Comparison of ENCODE assay signal across 10 cellular contexts in genomic region chr1:243269461-243269801, GRCh38. TPM values are rescaled to one million over a fixed set of nuclear protein-coding genes. Genes with fewer than 3 reads are reported as not detected.
DNase-seq lines count a peak whose midpoint lies in the region; FAIRE-seq and TF ChIP-seq lines count a peak whose summit lies in the region.
"Had no signal": no experiment of that assay in that cellular context is flagged by ENCODE, and none has a peak within 500 bp of the region (broad histone marks: within the 10 kb centered on the region; RNA-seq: fewer than 3 reads in every experiment).

No MANE protein-coding gene starts in this region.

- no peaks in the 10 kb centered on the region for H3K36me3 Mint-ChIP-seq in H9 (ENCODE audit: insufficient read depth in 1 of 3, low read depth in 3 of 3)

- intact Hi-C loops in left ventricle myocardium inferior (cut with micrococcal nuclease), result no loop called here

- peak overlapping the region; percentile 1; the same call in 1 of the 2 replicates for H3K9ac ChIP-seq in ES-I3 (ENCODE audit: low read depth, low read length)
- H3K9ac ChIP-seq in H9 (ENCODE audit: extremely low read depth, insufficient read length, low read length), result no peak overlapping the region

- H3K27ac Mint-ChIP-seq in H9, result no peak overlapping the region
- H3K27ac Mint-ChIP-seq: activated T-helper 17 cell treated with anti-CD3 and anti-CD28 coated beads, Interleukin-2, amount 50 U/mL, for 72 hours had no signal

- H3K4me3 Mint-ChIP-seq in H9, result no peak overlapping the region
- H3K4me3 Mint-ChIP-seq: activated T-helper 17 cell treated with anti-CD3 and anti-CD28 coated beads, Interleukin-2, amount 50 U/mL, for 72 hours had no signal

- H2BK12ac ChIP-seq in H9 (ENCODE audit: insufficient read length, low read depth, low read length), result no peak overlapping the region

- no peaks in the 10 kb centered on the region for H3K79me1 ChIP-seq in H9 (ENCODE audit: insufficient read depth, low read depth, low read length, poor library complexity, severe bottlenecking)

- H3K4me3 ChIP-seq in left ventricle myocardium inferior, result peak overlapping the region; percentile 24

- H3K56ac ChIP-seq in H9 (ENCODE audit: insufficient read length, low read depth, low read length), result no peak overlapping the region

- no peak overlapping the region for H4K91ac ChIP-seq in H9 (ENCODE audit: insufficient read length, low read depth, low read length)

- no peak for FAIRE-seq in urothelium cell line (lab: Jason Lieb, UNC)

- H3K4me1 Mint-ChIP-seq in H9, result peaks cover 14% of the 10 kb centered on the region in 2 experiments
- H3K4me1 Mint-ChIP-seq: activated T-helper 17 cell treated with anti-CD3 and anti-CD28 coated beads, Interleukin-2, amount 50 U/mL, for 72 hours had no signal

- H3K27ac ChIP-seq in H9 (ENCODE audit: insufficient read length, low read depth, low read length), result no peak overlapping the region
- peak overlapping the region; percentile 34 for H3K27ac ChIP-seq in left ventricle myocardium inferior (replicated peaks)

- H3K14ac ChIP-seq in H9 (ENCODE audit: insufficient read depth, low read length), result 0 out of 2 replicates have a peak overlapping the region, but pooled peaks have one; percentile 29

- TF ChIP-seq CTCF in H9 (conservative IDR thresholded peaks at IDR 0.05) (no peak), left ventricle myocardium inferior (IDR thresholded peaks at IDR 0.05; ENCODE audit: borderline replicate concordance) (no peak)

- no peak overlapping the region for H3K18ac ChIP-seq in H9 (ENCODE audit: insufficient read length, low read depth, low read length)

- H3K4ac ChIP-seq in H9 (ENCODE audit: low read depth, low read length), result no peak overlapping the region

- H3K79me2 ChIP-seq in H9 (ENCODE audit: insufficient read depth, low read length), result no peaks in the 10 kb centered on the region

- H2AFZ ChIP-seq in H9 (ENCODE audit: low read length), result no peak overlapping the region

- H3K4me1 ChIP-seq in ES-I3 (ENCODE audit: insufficient read depth, low read length) (peaks cover 13% of the 10 kb centered on the region), H9 (ENCODE audit: insufficient read depth, low read length) (peaks cover 2% of the 10 kb centered on the region; the same call in 1 of the 2 replicates), left ventricle myocardium inferior (peaks cover 38% of the 10 kb centered on the region)

- no peaks in the 10 kb centered on the region; a peak in 1 of 5 replicates for H3K9me3 Mint-ChIP-seq in H9
- H3K9me3 Mint-ChIP-seq: activated T-helper 17 cell treated with anti-CD3 and anti-CD28 coated beads, Interleukin-2, amount 50 U/mL, for 72 hours had no signal

- no peaks in the 10 kb centered on the region for H4K20me1 ChIP-seq in H9 (ENCODE audit: control insufficient read depth, insufficient read depth, insufficient read length)

- no peak overlapping the region for H4K8ac ChIP-seq in H9 (replicated peaks; ENCODE audit: insufficient read length, low read depth, low read length)

- H3K27me3 ChIP-seq in H9 (ENCODE audit: insufficient read depth, low read length) (no peaks in the 10 kb centered on the region), left ventricle myocardium inferior (ENCODE audit: low read depth) (no peaks in the 10 kb centered on the region)

- no peak overlapping the region for H3K4me2 ChIP-seq in H9 (ENCODE audit: insufficient read depth, insufficient read length, low read length)

- H3K27me3 Mint-ChIP-seq in H9 (ENCODE audit: low read depth), result no peaks in the 10 kb centered on the region
- H3K27me3 Mint-ChIP-seq: activated T-helper 17 cell treated with anti-CD3 and anti-CD28 coated beads, Interleukin-2, amount 50 U/mL, for 72 hours had no signal

- H2BK15ac ChIP-seq in H9 (ENCODE audit: low read depth, low read length), result no peak overlapping the region

- H3K9me3 ChIP-seq in ES-I3 (ENCODE audit: control insufficient read depth, insufficient read depth, low read length), result no peaks in the 10 kb centered on the region
- H3K9me3 ChIP-seq in H9 (ENCODE audit: control insufficient read depth, low read depth, low read length), result no peaks in the 10 kb centered on the region
- H3K9me3 ChIP-seq in left ventricle myocardium inferior (replicated peaks), result no peaks in the 10 kb centered on the region

- H3K23me2 ChIP-seq in H9 (ENCODE audit: insufficient read length, low read depth, low read length, poor library complexity, severe bottlenecking), result peaks cover 2% of the 10 kb centered on the region

- H4K5ac ChIP-seq in H9 (ENCODE audit: insufficient read length, low read depth, low read length), result no peak overlapping the region

- no peak overlapping the region for H2BK20ac ChIP-seq in H9 (ENCODE audit: low read depth, low read length, poor library complexity, severe bottlenecking)

- no peak overlapping the region for H2BK120ac ChIP-seq in H9 (ENCODE audit: low read depth, low read length, poor library complexity, severe bottlenecking)

- H3K36me3 ChIP-seq in ES-I3 (ENCODE audit: insufficient read depth, low read length), result no peaks in the 10 kb centered on the region; the same call in 1 of the 2 replicates
- H3K36me3 ChIP-seq in left ventricle myocardium inferior, result peaks cover 19% of the 10 kb centered on the region

- no peak overlapping the region for H3K23ac ChIP-seq in H9 (ENCODE audit: insufficient read length, low read depth, low read length)

- H3T11ph ChIP-seq in H9 (ENCODE audit: low read length), result no peak overlapping the region

- no CpG with 5 or more reads among the region's 4 CpGs for whole genome bisulfite sequencing in H9 (ENCODE audit: extremely low coverage, insufficient read length, low lambda C conversion rate)

- H2AK5ac ChIP-seq in H9 (ENCODE audit: insufficient read length, low read length), result no peak overlapping the region

- no peak for DNase-seq in H9
- peak; percentile 54 for DNase-seq in NCI-H460 (ENCODE audit: extremely low read depth, low read depth)
- DNase-seq in left ventricle myocardium inferior, result no peak
- no peak for DNase-seq in middle frontal gyrus (ENCODE audit: extremely low spot score, low spot score)
- no peak for DNase-seq in urothelium cell line (ENCODE audit: low spot score)
- DNase-seq in iPS-NIHi7 (ENCODE audit: extremely low spot score), result no peak
- DNase-seq in activated naive CD4-positive, alpha-beta T cell (lab: John Stamatoyannopoulos, UW), result no peak
- DNase-seq: NCI-H1105 had no signal

- no peak overlapping the region for H2BK5ac ChIP-seq in H9 (ENCODE audit: insufficient read length, low read length)

RNA-seq across cellular contexts. Expression of gene SDCCAG8, which starts 13.6 kb away (rescaled TPM):
- total RNA-seq in H9 (2021) (10.0 and 11.4 TPM in 2 replicates), left ventricle myocardium inferior (21.4 TPM)
- total RNA-seq in NCI-H460 (2014; rRNA removed; shearing (Covaris generic)), result 30.1 and 31.0 TPM in 2 replicates
- 19.6 and 30.4 TPM in 2 replicates for polyA plus RNA-seq in NCI-H460 (2014; cell fraction: nucleus; rRNA removed)

RNA-seq across cellular contexts. Expression of gene CEP170, which starts 14.3 kb away (rescaled TPM):
- total RNA-seq in H9 (2021) (97.7 and 99.2 TPM in 2 replicates), left ventricle myocardium inferior (51.3 TPM)
- 85.0 and 85.6 TPM in 2 replicates for total RNA-seq in NCI-H460 (2014; rRNA removed; shearing (Covaris generic))
- 60.4 and 107 TPM in 2 replicates for polyA plus RNA-seq in NCI-H460 (2014; cell fraction: nucleus; rRNA removed)
